Comparison of ENCODE assay signal across 21 cellular contexts in the genomic region with DNA sequence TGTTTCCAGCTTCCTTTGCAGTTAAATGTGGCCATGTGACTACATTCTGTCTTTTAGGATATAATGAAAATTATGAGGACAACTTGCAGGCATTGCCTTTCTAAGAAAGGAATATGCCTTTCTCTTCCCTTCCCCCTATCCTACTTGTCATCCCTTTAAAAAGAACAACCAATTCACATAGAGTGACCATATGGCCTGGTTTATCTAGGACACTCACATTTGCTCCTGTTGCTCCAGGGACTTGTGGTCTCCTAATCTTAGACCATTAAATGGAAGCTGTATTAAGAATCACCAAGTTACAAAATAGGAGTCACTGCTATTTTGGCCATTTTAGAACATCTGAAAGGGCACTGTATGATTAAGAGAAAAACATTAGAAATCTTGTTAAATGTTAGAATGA.
"Had no signal": no experiment of that assay in that cellular context is flagged by ENCODE, and none has a peak within 500 bp of the region (broad histone marks: within the 10 kb centered on the region; RNA-seq: fewer than 3 reads in every experiment).

No MANE protein-coding gene starts in this region.

- DNase-seq: cortex of kidney; dorsolateral prefrontal cortex; effector CD8-positive, alpha-beta T cell; foreskin melanocyte; heart right ventricle; hypothalamus; kidney glomerular epithelial cell; lower lobe of right lung; midbrain; naive B cell; nephron progenitor cell; sigmoid colon; small intestine; stimulated activated CD4-positive, alpha-beta T cell treated with anti-CD3 and anti-CD28 coated beads, Interleukin-12 subunit alpha, Interleukin-12 subunit beta, amount 100 ng/mL, for 4 hours; stimulated activated naive CD4-positive, alpha-beta T cell; stomach; transverse colon had no signal

- H3K27me3 ChIP-seq: dorsolateral prefrontal cortex, heart right ventricle, sigmoid colon, stomach, transverse colon had no signal

- ATAC-seq: left lobe of liver, lower lobe of right lung had no signal

- H3K9me3 ChIP-seq: heart right ventricle, lower lobe of right lung, sigmoid colon, stomach, thoracic aorta, transverse colon had no signal

- H3K27ac Mint-ChIP-seq: memory B cell, naive B cell had no signal

- H3K36me3 ChIP-seq: heart right ventricle, lower lobe of right lung, sigmoid colon, stomach, thoracic aorta, transverse colon had no signal

- H3K4me3 ChIP-seq: dorsolateral prefrontal cortex, heart right ventricle, lower lobe of right lung, sigmoid colon, stomach, thoracic aorta, transverse colon had no signal

- H3K36me3 Mint-ChIP-seq: memory B cell, naive B cell had no signal

- H3K27ac ChIP-seq: heart right ventricle, lower lobe of right lung, parathyroid adenoma, sigmoid colon, stomach, thoracic aorta, transverse colon had no signal

- H3K4me1 ChIP-seq: lower lobe of right lung, parathyroid adenoma, stomach, transverse colon had no signal

- H3K9me3 Mint-ChIP-seq: naive B cell, nephron progenitor cell had no signal

- H3K27me3 Mint-ChIP-seq: memory B cell had no signal

- H3K4me1 Mint-ChIP-seq: memory B cell, naive B cell, nephron progenitor cell had no signal

- H3K4me3 Mint-ChIP-seq: memory B cell, naive B cell, nephron progenitor cell had no signal
